ENCODE assay signal across 2 cellular contexts in genomic region chr2:157178865-157179264, GRCh38.
TF ChIP-seq lines count a peak whose summit lies in the region.

No MANE protein-coding gene starts in this region.

TF ChIP-seq in IMR-90, 13 proteins besides CTCF, POLR2A, EP300 and RAD21:
- no peak for TF ChIP-seq ELK1 (IDR thresholded peaks at IDR 0.05; ENCODE audit: borderline replicate concordance, low read depth, low read length)
- TF ChIP-seq NFE2L2 (IDR thresholded peaks at IDR 0.05; ENCODE audit: low read depth, low read length) = no peak
- TF ChIP-seq MAZ (IDR thresholded peaks at IDR 0.05; ENCODE audit: borderline replicate concordance, low read depth, low read length) = no peak
- TF ChIP-seq BHLHE40 (IDR thresholded peaks at IDR 0.05; ENCODE audit: low read depth, low read length) = no peak
- no peak for TF ChIP-seq SMC3 (IDR thresholded peaks at IDR 0.05; ENCODE audit: low read depth, low read length)
- TF ChIP-seq USF2 (IDR thresholded peaks at IDR 0.05; ENCODE audit: low read depth, low read length) = no peak
- no peak for TF ChIP-seq CEBPB (IDR thresholded peaks at IDR 0.05; ENCODE audit: low read depth, low read length)
- TF ChIP-seq MXI1 (IDR thresholded peaks at IDR 0.05; ENCODE audit: borderline replicate concordance, low read depth, low read length) = no peak
- TF ChIP-seq FOS (IDR thresholded peaks at IDR 0.05; ENCODE audit: low read depth, low read length) = no peak
- TF ChIP-seq MAFK (IDR thresholded peaks at IDR 0.05; ENCODE audit: low read depth, low read length) = no peak
- TF ChIP-seq RFX5 (IDR thresholded peaks at IDR 0.05; ENCODE audit: low read depth, low read length) = no peak
- no peak for TF ChIP-seq CHD1 (IDR thresholded peaks at IDR 0.05; ENCODE audit: low read depth, low read length)
- TF ChIP-seq RCOR1 (IDR thresholded peaks at IDR 0.05; ENCODE audit: insufficient replicate concordance, low read length) = no peak

TF ChIP-seq in GM12878, 131 proteins besides CTCF, POLR2A, EP300 and RAD21:
- no peak for TF ChIP-seq ELK1 (IDR thresholded peaks at IDR 0.05; ENCODE audit: low read depth, low read length)
- TF ChIP-seq, protein P1, sequence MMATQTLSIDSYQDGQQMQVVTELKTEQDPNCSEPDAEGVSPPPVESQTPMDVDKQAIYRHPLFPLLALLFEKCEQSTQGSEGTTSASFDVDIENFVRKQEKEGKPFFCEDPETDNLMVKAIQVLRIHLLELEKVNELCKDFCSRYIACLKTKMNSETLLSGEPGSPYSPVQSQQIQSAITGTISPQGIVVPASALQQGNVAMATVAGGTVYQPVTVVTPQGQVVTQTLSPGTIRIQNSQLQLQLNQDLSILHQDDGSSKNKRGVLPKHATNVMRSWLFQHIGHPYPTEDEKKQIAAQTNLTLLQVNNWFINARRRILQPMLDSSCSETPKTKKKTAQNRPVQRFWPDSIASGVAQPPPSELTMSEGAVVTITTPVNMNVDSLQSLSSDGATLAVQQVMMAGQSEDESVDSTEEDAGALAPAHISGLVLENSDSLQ (IDR thresholded peaks at IDR 0.05) = no peak
- TF ChIP-seq, protein P2, sequence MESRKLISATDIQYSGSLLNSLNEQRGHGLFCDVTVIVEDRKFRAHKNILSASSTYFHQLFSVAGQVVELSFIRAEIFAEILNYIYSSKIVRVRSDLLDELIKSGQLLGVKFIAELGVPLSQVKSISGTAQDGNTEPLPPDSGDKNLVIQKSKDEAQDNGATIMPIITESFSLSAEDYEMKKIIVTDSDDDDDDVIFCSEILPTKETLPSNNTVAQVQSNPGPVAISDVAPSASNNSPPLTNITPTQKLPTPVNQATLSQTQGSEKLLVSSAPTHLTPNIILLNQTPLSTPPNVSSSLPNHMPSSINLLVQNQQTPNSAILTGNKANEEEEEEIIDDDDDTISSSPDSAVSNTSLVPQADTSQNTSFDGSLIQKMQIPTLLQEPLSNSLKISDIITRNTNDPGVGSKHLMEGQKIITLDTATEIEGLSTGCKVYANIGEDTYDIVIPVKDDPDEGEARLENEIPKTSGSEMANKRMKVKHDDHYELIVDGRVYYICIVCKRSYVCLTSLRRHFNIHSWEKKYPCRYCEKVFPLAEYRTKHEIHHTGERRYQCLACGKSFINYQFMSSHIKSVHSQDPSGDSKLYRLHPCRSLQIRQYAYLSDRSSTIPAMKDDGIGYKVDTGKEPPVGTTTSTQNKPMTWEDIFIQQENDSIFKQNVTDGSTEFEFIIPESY (IDR thresholded peaks at IDR 0.05) = no peak
- TF ChIP-seq TAF1 (IDR thresholded peaks at IDR 0.05; ENCODE audit: borderline replicate concordance, low read depth, low read length) = no peak
- no peak for TF ChIP-seq STAT1 (conservative IDR thresholded peaks at IDR 0.05)
- TF ChIP-seq BCL3 (IDR thresholded peaks at IDR 0.05; ENCODE audit: borderline replicate concordance, insufficient read depth, low read depth, low read length, poor library complexity, severe bottlenecking) = no peak
- TF ChIP-seq MAX (IDR thresholded peaks at IDR 0.05; ENCODE audit: low read depth, low read length) = no peak
- TF ChIP-seq HDAC6 (IDR thresholded peaks at IDR 0.05; ENCODE audit: unreplicated experiment) = no peak
- TF ChIP-seq MYC (IDR thresholded peaks at IDR 0.05; ENCODE audit: insufficient read depth, insufficient read length, insufficient replicate concordance, low read length, severe bottlenecking) = no peak
- no peak for TF ChIP-seq POLR2AphosphoS2 (IDR thresholded peaks at IDR 0.05; ENCODE audit: low read depth, low read length)
